In the genomic region with DNA sequence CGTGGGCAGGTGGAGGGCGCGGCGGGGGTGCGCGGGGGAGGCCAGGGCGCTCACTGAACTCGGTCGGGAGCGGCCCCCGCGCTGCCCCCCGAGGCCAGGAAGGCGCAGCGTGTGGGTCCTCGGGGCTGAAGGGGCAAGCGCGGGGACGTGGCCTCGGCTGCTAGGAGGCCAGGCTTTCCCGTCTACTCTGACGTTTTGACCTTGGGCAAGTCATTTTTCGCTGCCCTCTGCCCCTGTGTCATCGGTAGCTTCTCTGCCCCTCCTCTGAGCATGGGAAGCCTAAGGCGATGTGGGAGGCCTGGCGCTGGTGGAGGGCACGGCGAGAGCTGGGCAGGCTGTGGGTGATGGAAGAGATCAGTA, we compare ENCODE assay signal across 8 cellular contexts. TPM values are rescaled to one million over a fixed set of nuclear protein-coding genes. Genes with fewer than 3 reads are reported as not detected.
DNase-seq lines count a peak whose midpoint lies in the region; ATAC-seq and TF ChIP-seq lines count a peak whose summit lies in the region.

No MANE protein-coding gene starts in this region.

- no peak overlapping the region for H2AFZ ChIP-seq in OCI-LY3 (ENCODE audit: low read depth, low read length)

- H3K4me3 ChIP-seq in GM12875 (ENCODE audit: low read depth, low read length) (peak overlapping the region; percentile 89), HFF-Myc (replicated peaks; ENCODE audit: low read depth, low read length) (peak overlapping the region; percentile 71), OCI-LY3 (ENCODE audit: low read length) (peak overlapping the region; percentile 98), breast epithelium (peak overlapping the region; percentile 87 to 94 (median 90)), lower lobe of right lung (peak overlapping the region; percentile 78), subcutaneous abdominal adipose tissue (ENCODE audit: low read depth in 1 of 5, low read length in 5 of 5) (peak overlapping the region; percentile 55 to 96 (median 88))

- TF ChIP-seq CTCF in GM12875 (IDR thresholded peaks at IDR 0.05; ENCODE audit: borderline replicate concordance, insufficient read depth, low read depth, low read length) (no peak), HFF-Myc (IDR thresholded peaks at IDR 0.05; ENCODE audit: low read depth, low read length, missing control alignments) (no peak), OCI-LY3 (IDR thresholded peaks at IDR 0.05; ENCODE audit: low read depth, low read length) (no peak), breast epithelium (IDR thresholded peaks at IDR 0.05) (no peak), lower lobe of right lung (IDR thresholded peaks at IDR 0.05) (no peak)

- peaks cover 4% of the 10 kb centered on the region; the same call in 1 of the 2 replicates for H4K20me1 ChIP-seq in OCI-LY3 (ENCODE audit: insufficient read depth, low read length)

- TF ChIP-seq POLR2A in breast epithelium (IDR thresholded peaks at IDR 0.05), result no peak

- no peak for DNase-seq in HFF-Myc (ENCODE audit: extremely low read depth, low read depth)
- DNase-seq in breast epithelium (ENCODE audit: low spot score in 2 of 2), result no peak
- no peak for DNase-seq in lower lobe of right lung
- no peak for DNase-seq in kidney glomerular epithelial cell (lab: John Stamatoyannopoulos, UW)

- H3K4me1 ChIP-seq in OCI-LY3 (ENCODE audit: low read length), result peaks cover 11% of the 10 kb centered on the region
- H3K4me1 ChIP-seq in breast epithelium, result peaks cover 3 to 11% of the 10 kb centered on the region in 2 donors
- H3K4me1 ChIP-seq in lower lobe of right lung, result peaks cover 50% of the 10 kb centered on the region
- H3K4me1 ChIP-seq in subcutaneous abdominal adipose tissue (ENCODE audit: control insufficient read depth in 5 of 5, insufficient read depth in 5 of 5, low read length in 5 of 5), result peaks cover 14 to 37% (median 34%) of the 10 kb centered on the region in 5 donors

- peak overlapping the region; percentile 98 for H3K4me2 ChIP-seq in OCI-LY3 (ENCODE audit: low read length)

- ATAC-seq in lower lobe of right lung (peak in 1 of 2 donors; percentile 0), GM18519 (IDR thresholded peaks at IDR 0.05; ENCODE audit: low FRiP score, unreplicated experiment) (no peak)

- no peak overlapping the region for H3K27ac ChIP-seq in OCI-LY3 (ENCODE audit: low read length)
- peak overlapping the region; percentile 86 to 94 for H3K27ac ChIP-seq in breast epithelium
- peak overlapping the region; percentile 83 for H3K27ac ChIP-seq in lower lobe of right lung
- peak overlapping the region; percentile 60 for H3K27ac ChIP-seq in subcutaneous abdominal adipose tissue (ENCODE audit: low read depth, low read length)

- H3K27me3 ChIP-seq in OCI-LY3 (ENCODE audit: low read depth, low read length) (no peaks in the 10 kb centered on the region), breast epithelium (no peaks in the 10 kb centered on the region), lower lobe of right lung (ENCODE audit: low read depth) (no peaks in the 10 kb centered on the region), subcutaneous abdominal adipose tissue (ENCODE audit: control insufficient read depth in 5 of 5, insufficient read depth in 4 of 5, low read length in 5 of 5) (no peaks in the 10 kb centered on the region)

- H3K9ac ChIP-seq in OCI-LY3 (ENCODE audit: low read length), result peak overlapping the region; percentile 83
- peak overlapping the region; percentile 66 to 95 (median 86) for H3K9ac ChIP-seq in subcutaneous abdominal adipose tissue (ENCODE audit: low read length in 5 of 5)

- H3K9me3 ChIP-seq in OCI-LY3 (ENCODE audit: insufficient read depth, low read length) (no peaks in the 10 kb centered on the region), breast epithelium (no peaks in the 10 kb centered on the region), lower lobe of right lung (no peaks in the 10 kb centered on the region), subcutaneous abdominal adipose tissue (ENCODE audit: control insufficient read depth in 5 of 5, low read length in 5 of 5) (no peaks in the 10 kb centered on the region)

- intact Hi-C loops in breast epithelium (cut with DNase I; ENCODE audit: low total_unique reads) (no loop called here), lower lobe of right lung (cut with DNase I) (no loop called here)

- H3K36me3 ChIP-seq in OCI-LY3 (replicated peaks; ENCODE audit: low read depth, low read length), result peaks cover 11% of the 10 kb centered on the region
- no peaks in the 10 kb centered on the region for H3K36me3 ChIP-seq in breast epithelium
- H3K36me3 ChIP-seq in lower lobe of right lung, result peaks cover 27% of the 10 kb centered on the region
- H3K36me3 ChIP-seq in subcutaneous abdominal adipose tissue (ENCODE audit: control insufficient read depth in 5 of 5, insufficient read depth in 5 of 5, low read length in 5 of 5), result peaks cover 0 to 21% (median 16%) of the 10 kb centered on the region in 5 donors

- peaks cover 46% of the 10 kb centered on the region for H3K79me2 ChIP-seq in OCI-LY3 (ENCODE audit: low read length)

RNA-seq across cellular contexts. Expression of a gene that starts 0.5 kb away (rescaled TPM):
- total RNA-seq in breast epithelium (100 to 1,000 TPM in 2 of 3 donors, 10 to 100 TPM in 1; 91.2 to 115 (median 109) TPM), lower lobe of right lung (64.7 TPM)

RNA-seq across cellular contexts. Expression of a gene that starts 0.8 kb away (rescaled TPM):
- total RNA-seq in breast epithelium, result 10 to 100 TPM in 1 of 3 donors, 1 to 10 TPM in 2; 5.9 to 13.1 (median 8.8) TPM
- 5.6 TPM for total RNA-seq in lower lobe of right lung
